In the genomic region with DNA sequence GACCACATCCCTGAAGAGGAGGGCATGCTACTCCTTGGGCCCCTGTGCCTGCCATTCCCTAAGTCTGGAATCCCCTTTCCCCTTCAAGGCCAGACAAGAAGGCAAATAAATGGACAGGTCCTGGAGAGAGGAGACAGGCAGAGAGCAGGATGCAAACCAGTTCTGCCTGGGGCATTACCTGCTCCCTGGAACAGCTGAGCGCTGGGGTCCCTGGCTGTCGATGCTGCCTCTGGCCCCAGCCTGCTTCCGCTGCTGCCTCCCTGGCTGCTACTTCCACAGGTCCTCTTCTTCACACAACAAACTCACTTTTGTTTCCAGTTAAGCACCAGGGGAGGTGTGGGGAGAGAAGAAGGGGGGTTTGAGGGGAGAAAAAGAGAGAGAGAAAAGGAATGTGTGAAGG, we compare ENCODE assay signal across 18 cellular contexts. TPM values are rescaled to one million over a fixed set of nuclear protein-coding genes. Genes with fewer than 3 reads are reported as not detected.
DNase-seq lines count a peak whose midpoint lies in the region; ATAC-seq and TF ChIP-seq lines count a peak whose summit lies in the region.
"Had no signal": no experiment of that assay in that cellular context is flagged by ENCODE, and none has a peak within 500 bp of the region (broad histone marks: within the 10 kb centered on the region; RNA-seq: fewer than 3 reads in every experiment).

No MANE protein-coding gene starts in this region.

- H4K20me1 ChIP-seq in OCI-LY7 (ENCODE audit: insufficient read depth, low read length) = no peaks in the 10 kb centered on the region
- H4K20me1 ChIP-seq in PC-3 (ENCODE audit: low read length) = no peaks in the 10 kb centered on the region

- no peaks in the 10 kb centered on the region for H3K27me3 ChIP-seq in effector memory CD4-positive, alpha-beta T cell (replicated peaks; ENCODE audit: control insufficient read depth, insufficient read depth, low read length, poor library complexity, severe bottlenecking)
- no peaks in the 10 kb centered on the region for H3K27me3 ChIP-seq in PC-3 (ENCODE audit: low read length)
- H3K27me3 ChIP-seq: ovary had no signal

- peaks cover 2% of the 10 kb centered on the region for H3K36me3 Mint-ChIP-seq in activated naive CD4-positive, alpha-beta T cell treated with anti-CD3 and anti-CD28 coated beads, Interleukin-2, amount 10 ng/mL, durations not matched to agents 7 days and 5 days
- H3K36me3 Mint-ChIP-seq: mesothelial cell of epicardium had no signal

- peak overlapping the region; percentile 46 for H3K4me3 Mint-ChIP-seq in activated naive CD4-positive, alpha-beta T cell treated with anti-CD3 and anti-CD28 coated beads, Interleukin-2, amount 10 ng/mL, durations not matched to agents 7 days and 5 days
- H3K4me3 Mint-ChIP-seq: mesothelial cell of epicardium had no signal

- BruUV-seq in OCI-LY7 (replicated peaks; lab: Mats Ljungman, UMichigan) (no TSS peak), PC-3 (replicated peaks; lab: Mats Ljungman, UMichigan) (no TSS peak)

- peaks cover 25% of the 10 kb centered on the region for H3K4me1 ChIP-seq in OCI-LY7 (ENCODE audit: insufficient read depth, low read length, poor library complexity, severe bottlenecking)
- peaks cover 18% of the 10 kb centered on the region for H3K4me1 ChIP-seq in effector memory CD4-positive, alpha-beta T cell (ENCODE audit: control insufficient read depth, insufficient read depth, low read length, poor library complexity, severe bottlenecking)
- no peaks in the 10 kb centered on the region for H3K4me1 ChIP-seq in PC-3 (ENCODE audit: insufficient read depth, low read length)

- H3K9me3 ChIP-seq in OCI-LY7 (ENCODE audit: low read length) = no peaks in the 10 kb centered on the region
- H3K9me3 ChIP-seq in effector memory CD4-positive, alpha-beta T cell (ENCODE audit: control insufficient read depth, low read length) = no peaks in the 10 kb centered on the region
- H3K9me3 ChIP-seq in PC-3 (ENCODE audit: low read length) = no peaks in the 10 kb centered on the region
- H3K9me3 ChIP-seq: ovary had no signal

- DNase-seq in activated naive CD4-positive, alpha-beta T cell treated with anti-CD3 and anti-CD28 coated beads, Interleukin-2, amount 10 ng/mL, durations not matched to agents 7 days and 5 days = no peak
- DNase-seq in activated naive CD4-positive, alpha-beta T cell treated with anti-CD3 and anti-CD28 coated beads, Interleukin-2, amount 50 U/mL, for 16 hours = no peak
- DNase-seq in OCI-LY7 (ENCODE audit: low spot score) = peak; percentile 51
- DNase-seq in effector memory CD4-positive, alpha-beta T cell = no peak
- DNase-seq in left colon = no peak
- DNase-seq in DMS 273 treated with DMSO at 0.1 percent for 48 hours (lab: John Stamatoyannopoulos, UW) = no peak
- DNase-seq in PC-3 = no peak
- DNase-seq: DMS153, Kasumi-1, kidney, NCI-H187, NCI-H69, ovary, T1000 had no signal

- POLR2A ChIA-PET in OCI-LY7 (lab: Charles Lee) (interaction anchor here (1.1 to 1.4 kb wide), 2 partner anchors 18 to 43 kb away, joined by 3 to 4 read pairs; no protein-coding TSS in a partner anchor), PC-3 (lab: Charles Lee; ENCODE audit: unreplicated experiment) (no interaction called here)

- H3K27ac Mint-ChIP-seq in activated naive CD4-positive, alpha-beta T cell treated with anti-CD3 and anti-CD28 coated beads, Interleukin-2, amount 10 ng/mL, durations not matched to agents 7 days and 5 days = peak overlapping the region; percentile 91
- H3K27ac Mint-ChIP-seq: mesothelial cell of epicardium had no signal

- H2AFZ ChIP-seq in OCI-LY7 (ENCODE audit: low read length) (peak overlapping the region; percentile 92), PC-3 (ENCODE audit: low read length) (no peak overlapping the region)

- H3K4me2 ChIP-seq in OCI-LY7 (ENCODE audit: low read length) (peak overlapping the region; percentile 63), PC-3 (ENCODE audit: low read length) (no peak overlapping the region)

- ATAC-seq in left colon (no peak), PC-3 (no peak), HG03571 (IDR thresholded peaks at IDR 0.05; ENCODE audit: unreplicated experiment) (no peak)
- ATAC-seq: HCT116 had no signal

- no peak overlapping the region for H3K9ac ChIP-seq in PC-3 (ENCODE audit: low read length)

- H3K36me3 ChIP-seq in OCI-LY7 (ENCODE audit: insufficient read depth, low read length) (no peaks in the 10 kb centered on the region), PC-3 (ENCODE audit: low read depth, low read length) (no peaks in the 10 kb centered on the region)
- H3K36me3 ChIP-seq in effector memory CD4-positive, alpha-beta T cell (ENCODE audit: control insufficient read depth, insufficient read depth, low read length) = no peaks in the 10 kb centered on the region
- H3K36me3 ChIP-seq: ovary had no signal

- intact Hi-C loops in OCI-LY7 (cut with micrococcal nuclease; ENCODE audit: unreplicated experiment) = no loop called here
- intact Hi-C loops in left colon (cut with DNase I, micrococcal nuclease) = no loop called here
- intact Hi-C loops in PC-3 (cut with micrococcal nuclease) = no loop called here

- H3K27ac ChIP-seq in OCI-LY7 (ENCODE audit: low read depth, low read length, poor library complexity, severe bottlenecking) (peak overlapping the region; percentile 72), PC-3 (ENCODE audit: low read length) (no peak overlapping the region)
- peak overlapping the region; percentile 60 for H3K27ac ChIP-seq in effector memory CD4-positive, alpha-beta T cell (ENCODE audit: insufficient read depth, low read length, poor library complexity, severe bottlenecking)
- H3K27ac ChIP-seq: HL-60, ovary had no signal

- H3F3A ChIP-seq in PC-3 (ENCODE audit: low read length, unreplicated experiment) = no peaks in the 10 kb centered on the region

- H3K4me1 Mint-ChIP-seq in activated naive CD4-positive, alpha-beta T cell treated with anti-CD3 and anti-CD28 coated beads, Interleukin-2, amount 10 ng/mL, durations not matched to agents 7 days and 5 days = peaks cover 21% of the 10 kb centered on the region
- H3K4me1 Mint-ChIP-seq: mesothelial cell of epicardium had no signal

- no peaks in the 10 kb centered on the region for H3K9me3 Mint-ChIP-seq in activated naive CD4-positive, alpha-beta T cell treated with anti-CD3 and anti-CD28 coated beads, Interleukin-2, amount 10 ng/mL, durations not matched to agents 7 days and 5 days
- H3K9me3 Mint-ChIP-seq: mesothelial cell of epicardium had no signal

- CTCF ChIA-PET in activated naive CD4-positive, alpha-beta T cell treated with anti-CD3 and anti-CD28 coated beads, Interleukin-2, amount 10 ng/mL, durations not matched to agents 7 days and 5 days (lab: Charles Lee) = interaction anchor here (1.1 to 4.2 kb wide), 3 partner anchors 12 to 46 kb away, joined by 4 to 19 read pairs (median 6); no protein-coding TSS in a partner anchor
- CTCF ChIA-PET in OCI-LY7 (lab: Charles Lee; ENCODE audit: unreplicated experiment) = no interaction called here
- CTCF ChIA-PET in PC-3 (lab: Charles Lee) = no interaction called here

- H3K79me2 ChIP-seq in OCI-LY7 (ENCODE audit: insufficient read depth, low read depth, low read length) = no peaks in the 10 kb centered on the region
- no peaks in the 10 kb centered on the region for H3K79me2 ChIP-seq in PC-3 (ENCODE audit: low read length)

- H3K27me3 Mint-ChIP-seq in activated naive CD4-positive, alpha-beta T cell treated with anti-CD3 and anti-CD28 coated beads, Interleukin-2, amount 10 ng/mL, durations not matched to agents 7 days and 5 days = peaks cover 4% of the 10 kb centered on the region

- peak overlapping the region; percentile 28 for H3K4me3 ChIP-seq in OCI-LY7 (ENCODE audit: low read depth, low read length, poor library complexity, severe bottlenecking)
- no peak overlapping the region for H3K4me3 ChIP-seq in effector memory CD4-positive, alpha-beta T cell (ENCODE audit: insufficient read depth, low read depth, low read length, poor library complexity, severe bottlenecking)
- no peak overlapping the region for H3K4me3 ChIP-seq in PC-3 (ENCODE audit: low read length)
- H3K4me3 ChIP-seq: ovary had no signal

- no peak for TF ChIP-seq CTCF in OCI-LY7 (conservative IDR thresholded peaks at IDR 0.05; ENCODE audit: low read length)
- no peak for TF ChIP-seq CTCF in PC-3 (conservative IDR thresholded peaks at IDR 0.05; ENCODE audit: low read depth, low read length)

- no peaks in the 10 kb centered on the region for H3K9me2 ChIP-seq in OCI-LY7 (ENCODE audit: insufficient read depth, low read length)
- H3K9me2 ChIP-seq in PC-3 (replicated peaks; ENCODE audit: low read length) = no peaks in the 10 kb centered on the region

RNA-seq across cellular contexts. Expression of gene SLC4A5, which starts 53.1 kb away (rescaled TPM):
- 1.1 and 1.2 TPM in 2 replicates for total RNA-seq in OCI-LY7 (2014; rRNA removed; shearing (Covaris generic))
- total RNA-seq in OCI-LY7 (2022) (3.4 and 7.0 TPM in 2 replicates), left colon (1 to 10 TPM; 1.4 to 2.2 TPM), PC-3 (2014; rRNA removed) (0.40 and 2.4 TPM in 2 replicates)
